ENCODE assay signal across 2 cellular contexts in the genomic region with DNA sequence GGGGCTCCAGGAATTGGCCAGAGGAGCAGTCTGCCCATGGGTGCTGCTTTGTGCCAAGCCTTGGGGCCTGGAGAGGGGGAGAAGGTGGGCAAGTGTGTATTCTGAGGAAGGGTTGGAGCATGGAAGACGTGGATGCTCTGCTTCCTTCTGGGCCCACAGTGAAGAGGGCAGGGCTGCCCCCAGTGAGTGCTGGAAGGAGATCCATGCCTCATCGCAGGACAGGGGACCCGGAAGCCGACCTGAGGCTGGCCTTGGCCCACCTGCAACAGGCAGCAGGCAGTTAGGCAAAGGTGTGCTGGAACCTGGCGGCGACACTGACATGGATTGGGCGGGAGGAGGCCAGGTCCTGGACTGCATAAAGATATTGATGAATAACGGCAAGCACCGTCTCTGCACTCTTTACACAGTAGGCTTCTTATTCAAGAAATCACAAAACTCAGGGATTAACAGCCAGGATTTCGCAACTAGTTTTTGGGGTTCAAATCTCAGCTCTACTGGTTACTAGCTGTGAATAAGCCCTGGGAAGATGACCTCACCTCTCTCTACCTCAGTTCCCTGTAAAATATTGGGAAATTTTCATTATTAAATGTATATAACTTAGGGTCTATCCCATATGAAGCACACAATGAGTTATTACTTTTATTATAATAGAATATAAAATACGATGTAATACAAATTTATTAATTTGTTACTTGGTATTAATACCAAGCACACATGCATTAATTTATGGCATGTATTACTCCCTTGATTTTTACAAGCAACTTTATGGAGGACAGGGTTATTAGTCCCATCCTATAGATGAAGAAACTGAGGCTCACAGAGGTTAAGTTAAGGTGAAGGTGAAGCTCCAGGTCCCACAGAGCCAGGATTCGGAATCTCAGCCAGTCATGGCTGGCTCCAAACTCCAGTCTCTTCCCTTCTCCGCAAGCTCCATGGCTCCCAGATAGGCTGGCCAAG.
TF ChIP-seq lines count a peak whose summit lies in the region.

No MANE protein-coding gene starts in this region.

TF ChIP-seq in HEK293, 187 proteins besides CTCF, POLR2A, EP300 and RAD21:
- no peak for TF ChIP-seq ZNF266 (tag by site-specific recombination; IDR thresholded peaks at IDR 0.05; ENCODE audit: low read depth)
- TF ChIP-seq ZNF133 (tag by site-specific recombination; IDR thresholded peaks at IDR 0.05): no peak
- TF ChIP-seq ZFP37 (tag by site-specific recombination; IDR thresholded peaks at IDR 0.05): no peak
- TF ChIP-seq, protein P1, sequence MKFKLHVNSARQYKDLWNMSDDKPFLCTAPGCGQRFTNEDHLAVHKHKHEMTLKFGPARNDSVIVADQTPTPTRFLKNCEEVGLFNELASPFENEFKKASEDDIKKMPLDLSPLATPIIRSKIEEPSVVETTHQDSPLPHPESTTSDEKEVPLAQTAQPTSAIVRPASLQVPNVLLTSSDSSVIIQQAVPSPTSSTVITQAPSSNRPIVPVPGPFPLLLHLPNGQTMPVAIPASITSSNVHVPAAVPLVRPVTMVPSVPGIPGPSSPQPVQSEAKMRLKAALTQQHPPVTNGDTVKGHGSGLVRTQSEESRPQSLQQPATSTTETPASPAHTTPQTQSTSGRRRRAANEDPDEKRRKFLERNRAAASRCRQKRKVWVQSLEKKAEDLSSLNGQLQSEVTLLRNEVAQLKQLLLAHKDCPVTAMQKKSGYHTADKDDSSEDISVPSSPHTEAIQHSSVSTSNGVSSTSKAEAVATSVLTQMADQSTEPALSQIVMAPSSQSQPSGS (tag by site-specific recombination; IDR thresholded peaks at IDR 0.05; ENCODE audit: low read depth): 0 out of 2 replicates have a peak, but pooled peaks have one; percentile 4
- TF ChIP-seq, protein P2, sequence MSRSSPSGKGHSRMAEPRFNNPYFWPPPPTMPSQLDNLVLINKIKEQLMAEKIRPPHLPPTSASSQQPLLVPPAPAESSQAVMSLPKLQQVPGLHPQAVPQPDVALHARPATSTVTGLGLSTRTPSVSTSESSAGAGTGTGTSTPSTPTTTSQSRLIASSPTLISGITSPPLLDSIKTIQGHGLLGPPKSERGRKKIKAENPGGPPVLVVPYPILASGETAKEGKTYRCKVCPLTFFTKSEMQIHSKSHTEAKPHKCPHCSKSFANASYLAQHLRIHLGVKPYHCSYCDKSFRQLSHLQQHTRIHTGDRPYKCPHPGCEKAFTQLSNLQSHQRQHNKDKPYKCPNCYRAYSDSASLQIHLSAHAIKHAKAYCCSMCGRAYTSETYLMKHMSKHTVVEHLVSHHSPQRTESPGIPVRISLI (tag by site-specific recombination; IDR thresholded peaks at IDR 0.05): no peak
- TF ChIP-seq ZNF626 (tag by site-specific recombination; IDR thresholded peaks at IDR 0.05): no peak
- no peak for TF ChIP-seq ZNF2 (tag by site-specific recombination; IDR thresholded peaks at IDR 0.05)
- TF ChIP-seq, protein P3, sequence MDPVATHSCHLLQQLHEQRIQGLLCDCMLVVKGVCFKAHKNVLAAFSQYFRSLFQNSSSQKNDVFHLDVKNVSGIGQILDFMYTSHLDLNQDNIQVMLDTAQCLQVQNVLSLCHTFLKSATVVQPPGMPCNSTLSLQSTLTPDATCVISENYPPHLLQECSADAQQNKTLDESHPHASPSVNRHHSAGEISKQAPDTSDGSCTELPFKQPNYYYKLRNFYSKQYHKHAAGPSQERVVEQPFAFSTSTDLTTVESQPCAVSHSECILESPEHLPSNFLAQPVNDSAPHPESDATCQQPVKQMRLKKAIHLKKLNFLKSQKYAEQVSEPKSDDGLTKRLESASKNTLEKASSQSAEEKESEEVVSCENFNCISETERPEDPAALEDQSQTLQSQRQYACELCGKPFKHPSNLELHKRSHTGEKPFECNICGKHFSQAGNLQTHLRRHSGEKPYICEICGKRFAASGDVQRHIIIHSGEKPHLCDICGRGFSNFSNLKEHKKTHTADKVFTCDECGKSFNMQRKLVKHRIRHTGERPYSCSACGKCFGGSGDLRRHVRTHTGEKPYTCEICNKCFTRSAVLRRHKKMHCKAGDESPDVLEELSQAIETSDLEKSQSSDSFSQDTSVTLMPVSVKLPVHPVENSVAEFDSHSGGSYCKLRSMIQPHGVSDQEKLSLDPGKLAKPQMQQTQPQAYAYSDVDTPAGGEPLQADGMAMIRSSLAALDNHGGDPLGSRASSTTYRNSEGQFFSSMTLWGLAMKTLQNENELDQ (tag by site-specific recombination; IDR thresholded peaks at IDR 0.05; ENCODE audit: low read depth): no peak

TF ChIP-seq in H1, 55 proteins besides CTCF, POLR2A, EP300 and RAD21:
- TF ChIP-seq, protein P4, sequence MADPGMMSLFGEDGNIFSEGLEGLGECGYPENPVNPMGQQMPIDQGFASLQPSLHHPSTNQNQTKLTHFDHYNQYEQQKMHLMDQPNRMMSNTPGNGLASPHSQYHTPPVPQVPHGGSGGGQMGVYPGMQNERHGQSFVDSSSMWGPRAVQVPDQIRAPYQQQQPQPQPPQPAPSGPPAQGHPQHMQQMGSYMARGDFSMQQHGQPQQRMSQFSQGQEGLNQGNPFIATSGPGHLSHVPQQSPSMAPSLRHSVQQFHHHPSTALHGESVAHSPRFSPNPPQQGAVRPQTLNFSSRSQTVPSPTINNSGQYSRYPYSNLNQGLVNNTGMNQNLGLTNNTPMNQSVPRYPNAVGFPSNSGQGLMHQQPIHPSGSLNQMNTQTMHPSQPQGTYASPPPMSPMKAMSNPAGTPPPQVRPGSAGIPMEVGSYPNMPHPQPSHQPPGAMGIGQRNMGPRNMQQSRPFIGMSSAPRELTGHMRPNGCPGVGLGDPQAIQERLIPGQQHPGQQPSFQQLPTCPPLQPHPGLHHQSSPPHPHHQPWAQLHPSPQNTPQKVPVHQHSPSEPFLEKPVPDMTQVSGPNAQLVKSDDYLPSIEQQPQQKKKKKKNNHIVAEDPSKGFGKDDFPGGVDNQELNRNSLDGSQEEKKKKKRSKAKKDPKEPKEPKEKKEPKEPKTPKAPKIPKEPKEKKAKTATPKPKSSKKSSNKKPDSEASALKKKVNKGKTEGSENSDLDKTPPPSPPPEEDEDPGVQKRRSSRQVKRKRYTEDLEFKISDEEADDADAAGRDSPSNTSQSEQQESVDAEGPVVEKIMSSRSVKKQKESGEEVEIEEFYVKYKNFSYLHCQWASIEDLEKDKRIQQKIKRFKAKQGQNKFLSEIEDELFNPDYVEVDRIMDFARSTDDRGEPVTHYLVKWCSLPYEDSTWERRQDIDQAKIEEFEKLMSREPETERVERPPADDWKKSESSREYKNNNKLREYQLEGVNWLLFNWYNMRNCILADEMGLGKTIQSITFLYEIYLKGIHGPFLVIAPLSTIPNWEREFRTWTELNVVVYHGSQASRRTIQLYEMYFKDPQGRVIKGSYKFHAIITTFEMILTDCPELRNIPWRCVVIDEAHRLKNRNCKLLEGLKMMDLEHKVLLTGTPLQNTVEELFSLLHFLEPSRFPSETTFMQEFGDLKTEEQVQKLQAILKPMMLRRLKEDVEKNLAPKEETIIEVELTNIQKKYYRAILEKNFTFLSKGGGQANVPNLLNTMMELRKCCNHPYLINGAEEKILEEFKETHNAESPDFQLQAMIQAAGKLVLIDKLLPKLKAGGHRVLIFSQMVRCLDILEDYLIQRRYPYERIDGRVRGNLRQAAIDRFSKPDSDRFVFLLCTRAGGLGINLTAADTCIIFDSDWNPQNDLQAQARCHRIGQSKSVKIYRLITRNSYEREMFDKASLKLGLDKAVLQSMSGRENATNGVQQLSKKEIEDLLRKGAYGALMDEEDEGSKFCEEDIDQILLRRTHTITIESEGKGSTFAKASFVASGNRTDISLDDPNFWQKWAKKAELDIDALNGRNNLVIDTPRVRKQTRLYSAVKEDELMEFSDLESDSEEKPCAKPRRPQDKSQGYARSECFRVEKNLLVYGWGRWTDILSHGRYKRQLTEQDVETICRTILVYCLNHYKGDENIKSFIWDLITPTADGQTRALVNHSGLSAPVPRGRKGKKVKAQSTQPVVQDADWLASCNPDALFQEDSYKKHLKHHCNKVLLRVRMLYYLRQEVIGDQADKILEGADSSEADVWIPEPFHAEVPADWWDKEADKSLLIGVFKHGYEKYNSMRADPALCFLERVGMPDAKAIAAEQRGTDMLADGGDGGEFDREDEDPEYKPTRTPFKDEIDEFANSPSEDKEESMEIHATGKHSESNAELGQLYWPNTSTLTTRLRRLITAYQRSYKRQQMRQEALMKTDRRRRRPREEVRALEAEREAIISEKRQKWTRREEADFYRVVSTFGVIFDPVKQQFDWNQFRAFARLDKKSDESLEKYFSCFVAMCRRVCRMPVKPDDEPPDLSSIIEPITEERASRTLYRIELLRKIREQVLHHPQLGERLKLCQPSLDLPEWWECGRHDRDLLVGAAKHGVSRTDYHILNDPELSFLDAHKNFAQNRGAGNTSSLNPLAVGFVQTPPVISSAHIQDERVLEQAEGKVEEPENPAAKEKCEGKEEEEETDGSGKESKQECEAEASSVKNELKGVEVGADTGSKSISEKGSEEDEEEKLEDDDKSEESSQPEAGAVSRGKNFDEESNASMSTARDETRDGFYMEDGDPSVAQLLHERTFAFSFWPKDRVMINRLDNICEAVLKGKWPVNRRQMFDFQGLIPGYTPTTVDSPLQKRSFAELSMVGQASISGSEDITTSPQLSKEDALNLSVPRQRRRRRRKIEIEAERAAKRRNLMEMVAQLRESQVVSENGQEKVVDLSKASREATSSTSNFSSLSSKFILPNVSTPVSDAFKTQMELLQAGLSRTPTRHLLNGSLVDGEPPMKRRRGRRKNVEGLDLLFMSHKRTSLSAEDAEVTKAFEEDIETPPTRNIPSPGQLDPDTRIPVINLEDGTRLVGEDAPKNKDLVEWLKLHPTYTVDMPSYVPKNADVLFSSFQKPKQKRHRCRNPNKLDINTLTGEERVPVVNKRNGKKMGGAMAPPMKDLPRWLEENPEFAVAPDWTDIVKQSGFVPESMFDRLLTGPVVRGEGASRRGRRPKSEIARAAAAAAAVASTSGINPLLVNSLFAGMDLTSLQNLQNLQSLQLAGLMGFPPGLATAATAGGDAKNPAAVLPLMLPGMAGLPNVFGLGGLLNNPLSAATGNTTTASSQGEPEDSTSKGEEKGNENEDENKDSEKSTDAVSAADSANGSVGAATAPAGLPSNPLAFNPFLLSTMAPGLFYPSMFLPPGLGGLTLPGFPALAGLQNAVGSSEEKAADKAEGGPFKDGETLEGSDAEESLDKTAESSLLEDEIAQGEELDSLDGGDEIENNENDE (IDR thresholded peaks at IDR 0.05; ENCODE audit: insufficient replicate concordance, low read length): no peak
- TF ChIP-seq CEBPB (IDR thresholded peaks at IDR 0.05; ENCODE audit: low read depth, low read length): peak; percentile 41; the same call in 1 of the 2 replicates
TF ChIP-seq in H1: peak in this region for 1.
